Comparison of ENCODE assay signal across 8 cellular contexts in the genomic region with DNA sequence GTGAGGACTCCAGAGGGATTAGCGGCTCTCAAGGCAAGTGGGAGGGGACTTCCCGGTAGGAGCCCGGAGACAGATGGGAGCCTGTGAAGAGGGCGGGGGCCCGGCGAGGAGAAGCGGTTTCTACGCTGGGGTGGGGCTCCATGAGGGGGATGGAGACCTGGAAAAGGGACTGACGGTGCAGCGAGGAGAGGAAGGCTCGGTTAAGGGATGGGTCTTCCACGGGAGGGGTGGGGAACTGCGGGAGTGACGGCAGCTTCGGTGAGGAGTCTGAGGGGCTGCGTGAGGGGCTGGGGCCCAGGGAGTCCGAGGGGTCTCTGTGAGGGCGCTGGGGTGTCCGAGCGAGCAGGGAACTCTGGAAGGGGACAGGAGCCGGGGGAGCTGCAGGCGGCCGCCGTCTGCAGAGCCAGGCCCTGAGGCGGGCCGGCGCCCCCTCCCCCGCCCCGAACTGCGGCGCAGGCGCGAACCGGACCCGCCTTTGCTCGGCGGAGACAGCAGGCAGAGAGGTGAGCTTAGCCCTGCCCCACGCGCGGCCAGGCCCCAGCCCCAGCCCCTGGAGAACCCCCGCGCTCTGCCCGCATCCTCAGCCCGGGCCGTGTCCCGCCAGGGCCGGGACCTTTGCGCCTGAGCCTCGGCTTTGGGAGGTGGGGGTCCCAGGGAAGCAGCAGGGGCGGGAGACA. TPM values are rescaled to one million over a fixed set of nuclear protein-coding genes. Genes with fewer than 3 reads are reported as not detected.
DNase-seq lines count a peak whose midpoint lies in the region; ATAC-seq, FAIRE-seq and TF ChIP-seq lines count a peak whose summit lies in the region.

A gene with protein sequence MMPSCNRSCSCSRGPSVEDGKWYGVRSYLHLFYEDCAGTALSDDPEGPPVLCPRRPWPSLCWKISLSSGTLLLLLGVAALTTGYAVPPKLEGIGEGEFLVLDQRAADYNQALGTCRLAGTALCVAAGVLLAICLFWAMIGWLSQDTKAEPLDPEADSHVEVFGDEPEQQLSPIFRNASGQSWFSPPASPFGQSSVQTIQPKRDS (plus strand): TSS at position 472 of the 677 bp plus-strand sequence. CDS start 2,533 bp downstream, outside the sequence.

- peaks cover under 1% of the 10 kb centered on the region for H3K36me3 Mint-ChIP-seq in MCF 10A (ENCODE audit: insufficient read depth, unreplicated experiment)

- CTCF ChIA-PET in MCF 10A (lab: Yijun Ruan, JAX) = interaction anchor here (0.6 to 4.9 kb wide), 4 partner anchors 8 to 84 kb away, joined by 3 to 32 read pairs (median 20); no protein-coding TSS in a partner anchor

- peaks cover 16% of the 10 kb centered on the region for H3K4me1 Mint-ChIP-seq in MCF 10A (ENCODE audit: insufficient read depth, unreplicated experiment)

- intact Hi-C loops in MCF 10A (cut with micrococcal nuclease) = no loop called here

- peak within 1 kb of the TSS; percentile 73 for H3K9ac ChIP-seq in iPS-15b (ENCODE audit: low read depth, low read length)

- no peaks in the 10 kb centered on the region for H3K9me3 ChIP-seq in iPS-15b (ENCODE audit: control insufficient read depth, insufficient read depth, low read length)

- no peak for TF ChIP-seq CTCF in MCF 10A (IDR thresholded peaks at IDR 0.05; ENCODE audit: unreplicated experiment)

- BruUV-seq in MCF 10A (replicated peaks; lab: Mats Ljungman, UMichigan) = no TSS peak

- peaks cover 14% of the 10 kb centered on the region for H3K4me1 ChIP-seq in iPS-15b (ENCODE audit: control insufficient read depth, insufficient read depth, low read length)

- peak within 1 kb of the TSS; percentile 78 for H3K27ac Mint-ChIP-seq in MCF 10A (ENCODE audit: low read depth, unreplicated experiment)

- no peak; the same call in 1 of the 2 replicates for TF ChIP-seq POLR2A in GM12891 (IDR thresholded peaks at IDR 0.05; ENCODE audit: low read depth, low read length)

- peak; percentile 38 for ATAC-seq in HG03521 (IDR thresholded peaks at IDR 0.05; ENCODE audit: unreplicated experiment)

- DNase-seq in A172 (ENCODE audit: low spot score) (peak; percentile 78), GM12891 (ENCODE audit: insufficient read length, low spot score) (peak; percentile 80), MCF 10A (ENCODE audit: unreplicated experiment) (no peak), renal cortical epithelial cell (ENCODE audit: low read depth) (peak; percentile 43), LoVo (ENCODE audit: low spot score) (no peak)

- H3K9me3 Mint-ChIP-seq in MCF 10A (ENCODE audit: unreplicated experiment) = peaks cover 11% of the 10 kb centered on the region

- POLR2A ChIA-PET in MCF 10A (lab: Yijun Ruan, JAX) = interaction anchor here (0.6 to 4.7 kb wide), 12 partner anchors 17 to 893 kb away, joined by 3 to 29 read pairs (median 4); a partner anchor contains a TSS

- peaks cover 5% of the 10 kb centered on the region for H3K27me3 ChIP-seq in iPS-15b (ENCODE audit: control insufficient read depth, insufficient read depth, low read length)

- H3K36me3 ChIP-seq in iPS-15b (ENCODE audit: control insufficient read depth, insufficient read depth, low read length) = no peaks in the 10 kb centered on the region

- no peaks in the 10 kb centered on the region for H3K27me3 Mint-ChIP-seq in MCF 10A (ENCODE audit: insufficient read depth, unreplicated experiment)

- peak; percentile 80 for FAIRE-seq in GM12891 (lab: Jason Lieb, UNC)

- H3K4me3 Mint-ChIP-seq in MCF 10A (ENCODE audit: unreplicated experiment) = peak within 1 kb of the TSS; percentile 83

- H3K4me3 ChIP-seq in iPS-15b (ENCODE audit: low read depth, low read length) = peak within 1 kb of the TSS; percentile 69

TF ChIP-seq in GM12891, 5 proteins besides CTCF, POLR2A, EP300 and RAD21:
- TF ChIP-seq POLR2AphosphoS5 (IDR thresholded peaks at IDR 0.05; ENCODE audit: low read depth, low read length) = no peak
- TF ChIP-seq POU2F2 (IDR thresholded peaks at IDR 0.05; ENCODE audit: low read depth, low read length) = no peak
- no peak for TF ChIP-seq PAX5 (IDR thresholded peaks at IDR 0.05; ENCODE audit: insufficient read depth, low read length, severe bottlenecking)
- no peak for TF ChIP-seq TAF1 (IDR thresholded peaks at IDR 0.05; ENCODE audit: low read depth, low read length)
- TF ChIP-seq SPI1 (IDR thresholded peaks at IDR 0.05; ENCODE audit: low read depth, low read length) = no peak

TF ChIP-seq in PFSK-1, 5 proteins besides CTCF, POLR2A, EP300 and RAD21:
- TF ChIP-seq, protein P1, sequence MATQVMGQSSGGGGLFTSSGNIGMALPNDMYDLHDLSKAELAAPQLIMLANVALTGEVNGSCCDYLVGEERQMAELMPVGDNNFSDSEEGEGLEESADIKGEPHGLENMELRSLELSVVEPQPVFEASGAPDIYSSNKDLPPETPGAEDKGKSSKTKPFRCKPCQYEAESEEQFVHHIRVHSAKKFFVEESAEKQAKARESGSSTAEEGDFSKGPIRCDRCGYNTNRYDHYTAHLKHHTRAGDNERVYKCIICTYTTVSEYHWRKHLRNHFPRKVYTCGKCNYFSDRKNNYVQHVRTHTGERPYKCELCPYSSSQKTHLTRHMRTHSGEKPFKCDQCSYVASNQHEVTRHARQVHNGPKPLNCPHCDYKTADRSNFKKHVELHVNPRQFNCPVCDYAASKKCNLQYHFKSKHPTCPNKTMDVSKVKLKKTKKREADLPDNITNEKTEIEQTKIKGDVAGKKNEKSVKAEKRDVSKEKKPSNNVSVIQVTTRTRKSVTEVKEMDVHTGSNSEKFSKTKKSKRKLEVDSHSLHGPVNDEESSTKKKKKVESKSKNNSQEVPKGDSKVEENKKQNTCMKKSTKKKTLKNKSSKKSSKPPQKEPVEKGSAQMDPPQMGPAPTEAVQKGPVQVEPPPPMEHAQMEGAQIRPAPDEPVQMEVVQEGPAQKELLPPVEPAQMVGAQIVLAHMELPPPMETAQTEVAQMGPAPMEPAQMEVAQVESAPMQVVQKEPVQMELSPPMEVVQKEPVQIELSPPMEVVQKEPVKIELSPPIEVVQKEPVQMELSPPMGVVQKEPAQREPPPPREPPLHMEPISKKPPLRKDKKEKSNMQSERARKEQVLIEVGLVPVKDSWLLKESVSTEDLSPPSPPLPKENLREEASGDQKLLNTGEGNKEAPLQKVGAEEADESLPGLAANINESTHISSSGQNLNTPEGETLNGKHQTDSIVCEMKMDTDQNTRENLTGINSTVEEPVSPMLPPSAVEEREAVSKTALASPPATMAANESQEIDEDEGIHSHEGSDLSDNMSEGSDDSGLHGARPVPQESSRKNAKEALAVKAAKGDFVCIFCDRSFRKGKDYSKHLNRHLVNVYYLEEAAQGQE (IDR thresholded peaks at IDR 0.05; ENCODE audit: insufficient read depth in 1 of 2, low read depth in 2 of 2, low read length in 2 of 2) = peak in 1 of 2 experiments; percentile 5; a peak in 1 of 4 replicates
- TF ChIP-seq FOXP2 (optimal IDR thresholded peaks at IDR 0.05; ENCODE audit: borderline replicate concordance, extremely low read depth, extremely low read length, insufficient read depth) (peak; percentile 80), POLR2AphosphoS5 (IDR thresholded peaks at IDR 0.05; ENCODE audit: low read depth, low read length) (peak; percentile 53), SIN3A (IDR thresholded peaks at IDR 0.05; ENCODE audit: borderline replicate concordance, insufficient read depth, low read length) (no peak)

RNA-seq across cellular contexts. Expression of the gene that starts here (rescaled TPM):
- total RNA-seq in A172 (2014; rRNA removed; shearing (Covaris generic)) = 28.5 and 45.1 TPM in 2 replicates
- polyA plus RNA-seq in GM12891 (2012; ENCODE audit: low read depth, missing spikeins) = 13.1 TPM
- polyA plus RNA-seq in PFSK-1 (2012; ENCODE audit: insufficient read length, low read depth) = 125 TPM
- 8.2 and 8.4 TPM in 2 replicates for total RNA-seq in MCF 10A (2022)
- 23.8 and 77.9 TPM in 2 replicates for total RNA-seq in renal cortical epithelial cell

Comparison
In these comparisons a context has a peak if more than half of its experiments do, and no peak if none do; other contexts are left out.
1. DNase-seq: peak in A172 (single experiment), GM12891 (single experiment) and renal cortical epithelial cell (single experiment); none in MCF 10A (single experiment) and LoVo (single experiment).